In the genomic region with DNA sequence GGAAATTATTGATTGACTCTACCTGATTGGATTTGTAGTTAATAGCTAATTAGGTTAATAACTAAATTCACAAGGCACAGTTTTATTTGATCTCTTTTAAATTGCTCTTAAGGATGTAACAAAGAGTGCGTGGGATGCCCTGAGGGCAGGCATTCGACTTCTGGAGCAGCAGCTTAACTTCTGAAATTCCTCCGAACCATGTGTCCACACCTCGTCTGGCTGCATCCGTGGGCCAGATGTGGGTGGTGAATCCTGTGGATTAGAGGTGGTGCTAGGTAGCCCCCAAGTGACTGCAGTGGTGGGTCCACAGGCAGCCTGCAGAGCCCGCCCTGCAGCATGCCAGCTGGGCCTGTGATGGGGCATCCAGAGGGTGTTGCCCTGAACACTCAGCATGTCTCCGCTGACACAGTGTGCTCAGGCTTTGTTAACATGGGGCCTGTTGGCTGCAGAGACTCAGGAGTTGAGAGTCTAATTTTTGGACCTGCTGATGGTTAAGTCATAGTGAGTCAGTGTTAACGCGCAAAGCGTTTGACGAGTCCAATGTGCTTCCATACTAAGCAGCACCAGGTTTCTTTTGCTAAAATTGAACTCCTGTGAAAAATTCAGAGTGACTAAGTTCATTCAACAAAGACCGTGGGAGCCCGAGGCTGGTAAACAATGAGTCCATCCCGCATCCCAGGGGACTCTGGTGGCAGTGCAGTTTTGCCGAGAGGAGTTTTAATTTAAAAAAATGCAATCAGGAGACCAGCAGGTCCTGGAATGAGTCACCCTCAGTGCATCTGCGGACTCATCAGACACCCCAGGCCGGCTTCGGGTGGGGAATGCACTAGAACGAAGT, we compare ENCODE assay signal across 13 cellular contexts. TPM values are rescaled to one million over a fixed set of nuclear protein-coding genes. Genes with fewer than 3 reads are reported as not detected.
DNase-seq lines count a peak whose midpoint lies in the region; ATAC-seq, FAIRE-seq and TF ChIP-seq lines count a peak whose summit lies in the region.
"Had no signal": no experiment of that assay in that cellular context is flagged by ENCODE, and none has a peak within 500 bp of the region (broad histone marks: within the 10 kb centered on the region; RNA-seq: fewer than 3 reads in every experiment).

No MANE protein-coding gene starts in this region.

- in situ Hi-C loops in brain microvascular endothelial cell (cut with HindIII; ENCODE audit: low pct_ligation_motif_present, low sequenced_read_pairs), result no loop called here

- DNase-seq in BE2C, result peak; percentile 49
- DNase-seq in LHCN-M2 (ENCODE audit: low read depth), result peak; percentile 98
- DNase-seq in brain microvascular endothelial cell, result peak; percentile 93
- DNase-seq in myocyte (ENCODE audit: low read depth), result peak; percentile 76
- no peak for DNase-seq in stimulated activated CD4-positive, alpha-beta T cell treated with anti-CD3 and anti-CD28 coated beads, Interleukin-12 subunit alpha, Interleukin-12 subunit beta, amount 100 ng/mL, for 4 hours
- DNase-seq in omental fat pad (ENCODE audit: low spot score), result no peak
- no peak for DNase-seq in NCI-H2029 (lab: John Stamatoyannopoulos, UW)
- DNase-seq in GM12891 (ENCODE audit: insufficient read length, low spot score), result no peak
- DNase-seq: aorta, COR-L47, lower lobe of right lung, psoas muscle had no signal

- no peaks in the 10 kb centered on the region for H3K9me3 ChIP-seq in BE2C
- H3K9me3 ChIP-seq: lower lobe of right lung, psoas muscle had no signal

- H3K4me1 ChIP-seq in BE2C, result peaks cover 18% of the 10 kb centered on the region

- peak overlapping the region; percentile 84 for H3K27ac ChIP-seq in brain microvascular endothelial cell
- H3K27ac ChIP-seq: lower lobe of right lung, psoas muscle had no signal

- H3K36me3 ChIP-seq in BE2C (peaks cover 33% of the 10 kb centered on the region), brain microvascular endothelial cell (replicated peaks) (peaks cover 13% of the 10 kb centered on the region)

- H3K27me3 ChIP-seq in BE2C (no peaks in the 10 kb centered on the region), brain microvascular endothelial cell (replicated peaks) (no peaks in the 10 kb centered on the region)

- no peak for TF ChIP-seq CTCF in BE2C (IDR thresholded peaks at IDR 0.05; ENCODE audit: low read depth, low read length)
- TF ChIP-seq CTCF in brain microvascular endothelial cell (IDR thresholded peaks at IDR 0.05; ENCODE audit: low read depth, low read length, missing control alignments), result no peak
- TF ChIP-seq CTCF in omental fat pad (IDR thresholded peaks at IDR 0.05), result no peak

- H3K4me3 ChIP-seq in BE2C (ENCODE audit: low read depth, low read length) (no peak overlapping the region), brain microvascular endothelial cell (ENCODE audit: low read depth, low read length) (no peak overlapping the region)
- H3K4me3 ChIP-seq: lower lobe of right lung, psoas muscle had no signal

- FAIRE-seq in GM12891 (lab: Jason Lieb, UNC), result no peak
- FAIRE-seq: GM18507 had no signal

- no peak for ATAC-seq in omental fat pad (ENCODE audit: low FRiP score)
- ATAC-seq: lower lobe of right lung, psoas muscle had no signal

- TF ChIP-seq POLR2A in GM12891 (IDR thresholded peaks at IDR 0.05; ENCODE audit: low read depth, low read length), result no peak

TF ChIP-seq in GM12891, 5 proteins besides CTCF, POLR2A, EP300 and RAD21:
- TF ChIP-seq PAX5 (IDR thresholded peaks at IDR 0.05; ENCODE audit: insufficient read depth, low read length, severe bottlenecking), result no peak
- TF ChIP-seq POU2F2 (IDR thresholded peaks at IDR 0.05; ENCODE audit: low read depth, low read length), result no peak
- no peak for TF ChIP-seq POLR2AphosphoS5 (IDR thresholded peaks at IDR 0.05; ENCODE audit: low read depth, low read length)
- no peak for TF ChIP-seq TAF1 (IDR thresholded peaks at IDR 0.05; ENCODE audit: low read depth, low read length)
- no peak for TF ChIP-seq SPI1 (IDR thresholded peaks at IDR 0.05; ENCODE audit: low read depth, low read length)

RNA-seq across cellular contexts. Expression of gene NPB, which starts 3.8 kb away (rescaled TPM):
- 3.5 TPM for polyA plus RNA-seq in BE2C (2012; ENCODE audit: insufficient read depth, insufficient read length, low read depth)
- total RNA-seq in LHCN-M2 (2014; rRNA removed) (0.86 and 2.9 TPM in 2 replicates), myocyte (1.3 and 6.1 TPM in 2 replicates), omental fat pad (1 to 10 TPM in 1 of 4 donors, not detected in 3; 1.4 TPM)
- polyA plus RNA-seq in LHCN-M2 (2012), result 1.8 TPM
- polyA plus RNA-seq in myocyte (2012), result 1.9 TPM
- not detected for polyA plus RNA-seq in GM12891 (2012; ENCODE audit: low read depth, missing spikeins)

RNA-seq across cellular contexts. Expression of gene ANAPC11, which starts 6.7 kb away (rescaled TPM):
- polyA plus RNA-seq in BE2C (2012; ENCODE audit: insufficient read depth, insufficient read length, low read depth), result 729 TPM
- 194 and 234 TPM in 2 replicates for total RNA-seq in LHCN-M2 (2014; rRNA removed)
- 423 TPM for polyA plus RNA-seq in LHCN-M2 (2012)
- 190 and 212 TPM in 2 replicates for total RNA-seq in myocyte
- polyA plus RNA-seq in myocyte (2012), result 363 TPM
- total RNA-seq in omental fat pad, result 100 to 1,000 TPM in 3 of 4 donors, 10 to 100 TPM in 1; 82.3 to 152 (median 114) TPM
- polyA plus RNA-seq in GM12891 (2012; ENCODE audit: low read depth, missing spikeins), result 183 TPM

RNA-seq across cellular contexts. Expression of gene ALYREF, which starts 6.9 kb away (rescaled TPM):
- polyA plus RNA-seq in BE2C (2012; ENCODE audit: insufficient read depth, insufficient read length, low read depth), result 427 TPM
- total RNA-seq in LHCN-M2 (2014; rRNA removed), result 184 and 190 TPM in 2 replicates
- 139 TPM for polyA plus RNA-seq in LHCN-M2 (2012)
- total RNA-seq in myocyte, result 94.5 and 96.3 TPM in 2 replicates
- 81.6 TPM for polyA plus RNA-seq in myocyte (2012)
- total RNA-seq in omental fat pad, result 10 to 100 TPM; 31.5 to 80.7 (median 41.6) TPM
- 112 TPM for polyA plus RNA-seq in GM12891 (2012; ENCODE audit: low read depth, missing spikeins)

RNA-seq across cellular contexts. Expression of gene PCYT2, which starts 13.0 kb away (rescaled TPM):
- 23.0 TPM for polyA plus RNA-seq in BE2C (2012; ENCODE audit: insufficient read depth, insufficient read length, low read depth)
- total RNA-seq in LHCN-M2 (2014; rRNA removed) (30.4 and 35.4 TPM in 2 replicates), myocyte (67.4 and 88.5 TPM in 2 replicates), omental fat pad (10 to 100 TPM; 36.5 to 64.7 (median 45.5) TPM)
- 52.7 TPM for polyA plus RNA-seq in LHCN-M2 (2012)
- 42.2 TPM for polyA plus RNA-seq in myocyte (2012)
- polyA plus RNA-seq in GM12891 (2012; ENCODE audit: low read depth, missing spikeins), result 20.2 TPM

RNA-seq across cellular contexts. Expression of gene SIRT7, which starts 19.7 kb away (rescaled TPM):
- 61.1 TPM for polyA plus RNA-seq in BE2C (2012; ENCODE audit: insufficient read depth, insufficient read length, low read depth)
- total RNA-seq in LHCN-M2 (2014; rRNA removed), result 17.3 and 20.0 TPM in 2 replicates
- polyA plus RNA-seq in LHCN-M2 (2012), result 18.1 TPM
- total RNA-seq in myocyte, result 19.2 and 20.3 TPM in 2 replicates
- 19.5 TPM for polyA plus RNA-seq in myocyte (2012)
- total RNA-seq in omental fat pad, result 10 to 100 TPM; 15.4 to 25.7 (median 20.2) TPM
- 26.2 TPM for polyA plus RNA-seq in GM12891 (2012; ENCODE audit: low read depth, missing spikeins)

Comparison
In these comparisons a context has a peak if more than half of its experiments do, and no peak if none do; other contexts are left out.
1. DNase-seq: peak in BE2C (single experiment), LHCN-M2 (single experiment), brain microvascular endothelial cell (single experiment) and myocyte (single experiment); none in stimulated activated CD4-positive, alpha-beta T cell treated with anti-CD3 and anti-CD28 coated beads, Interleukin-12 subunit alpha, Interleukin-12 subunit beta, amount 100 ng/mL, for 4 hours (single experiment), omental fat pad (single experiment), NCI-H2029 (single experiment) and GM12891 (single experiment).